In the genomic region with DNA sequence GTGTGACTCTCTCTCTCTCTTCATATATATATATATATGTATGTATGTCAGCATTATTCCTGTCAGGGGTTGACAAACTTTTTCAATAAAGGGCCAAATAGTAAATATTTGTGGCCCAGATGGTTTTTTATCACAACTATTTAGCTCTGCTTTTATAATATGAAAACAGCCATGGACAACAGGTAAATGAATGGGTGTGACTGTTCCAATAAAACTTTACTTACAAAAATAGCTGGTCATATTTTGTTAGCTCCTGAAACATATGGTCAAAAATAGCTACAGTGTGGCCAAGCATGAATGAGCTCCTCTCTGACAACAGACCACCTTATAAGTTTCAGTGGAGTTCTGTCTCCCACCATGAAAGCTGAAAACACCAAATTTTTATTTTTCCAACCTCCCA, we compare ENCODE assay signal across 24 cellular contexts. TPM values are rescaled to one million over a fixed set of nuclear protein-coding genes. Genes with fewer than 3 reads are reported as not detected.
A peak's percentile ranks its signal among the peaks of the same experiment; 100 is the strongest.
DNase-seq lines count a peak whose midpoint lies in the region; ATAC-seq, FAIRE-seq and TF ChIP-seq lines count a peak whose summit lies in the region.
"Had no signal": no experiment of that assay in that cellular context is flagged by ENCODE, and none has a peak within 500 bp of the region (broad histone marks: within the 10 kb centered on the region; RNA-seq: fewer than 3 reads in every experiment).

No MANE protein-coding gene starts in this region.

- TF ChIP-seq CTCF in HepG2 (CRISPR knock-in tag; IDR thresholded peaks at IDR 0.05) (no peak), right lobe of liver (IDR thresholded peaks at IDR 0.05) (no peak), GM12878 (IDR thresholded peaks at IDR 0.05 in 2 of 3, conservative IDR thresholded peaks at IDR 0.05 in 1 of 3; ENCODE audit: control insufficient read depth in 2 of 3, extremely low read depth in 1 of 3, insufficient read depth in 1 of 3, low read depth in 3 of 3, low read length in 3 of 3) (no peak), neural crest cell (conservative IDR thresholded peaks at IDR 0.05) (no peak)

- RAD21 ChIA-PET in GM12878 (lab: Charles Lee; ENCODE audit: unreplicated experiment): interaction anchor here (0.6 to 1.1 kb wide), 2 partner anchors 24 to 90 kb away, joined by 3 read pairs; no protein-coding TSS in a partner anchor

- H3K36me3 Mint-ChIP-seq in neural crest cell (ENCODE audit: low read depth): no peaks in the 10 kb centered on the region

- H4K20me1 ChIP-seq in HepG2 (ENCODE audit: insufficient read depth, low read length) (peaks cover 10% of the 10 kb centered on the region; the same call in 1 of the 2 replicates), GM12878 (ENCODE audit: control insufficient read depth, insufficient read depth) (no peaks in the 10 kb centered on the region)

- H3K36me3 ChIP-seq in HepG2 (replicated peaks in 1 of 2; ENCODE audit: control insufficient read depth in 1 of 2, insufficient read depth in 2 of 2, low read length in 2 of 2) (peaks cover 0 to 3% of the 10 kb centered on the region in 2 experiments; a peak in 1 of 5 replicates), right lobe of liver (no peaks in the 10 kb centered on the region), GM12878 (ENCODE audit: control insufficient read depth in 2 of 2, insufficient read depth in 2 of 2, low read length in 1 of 2) (peaks cover 0 to 5% of the 10 kb centered on the region in 2 experiments; a peak in 3 of 4 replicates)
- H3K36me3 ChIP-seq: HAP-1 had no signal

- intact Hi-C loops in HepG2 (cut with micrococcal nuclease; ENCODE audit: unreplicated experiment): no loop called here
- intact Hi-C loops in right lobe of liver (cut with DNase I): no loop called here
- intact Hi-C loops in GM12878 (cut with micrococcal nuclease; ENCODE audit: unreplicated experiment): no loop called here

- H3K27me3 ChIP-seq in HepG2 (ENCODE audit: control insufficient read depth in 1 of 2, insufficient read depth in 2 of 2, low read length in 2 of 2) (no peaks in the 10 kb centered on the region), right lobe of liver (no peaks in the 10 kb centered on the region), GM12878 (replicated peaks in 1 of 2; ENCODE audit: control insufficient read depth in 2 of 2, insufficient read depth in 2 of 2, low read length in 1 of 2) (no peaks in the 10 kb centered on the region)
- H3K27me3 ChIP-seq: BLaER1 treated with 17β-estradiol and CSF1 and Interleukin-3, amounts not matched to agents 10 nM and 100 nM had no signal

- H2AFZ ChIP-seq in HepG2 (ENCODE audit: low read length): no peak overlapping the region
- no peak overlapping the region for H2AFZ ChIP-seq in GM12878 (ENCODE audit: control insufficient read depth, low read depth, low read length)

- ATAC-seq in HepG2 (no peak), right lobe of liver (no peak), GM12878 (no peak)

- no peaks in the 10 kb centered on the region for H3K9me3 ChIP-seq in HepG2 (ENCODE audit: low read length)
- H3K9me3 ChIP-seq in right lobe of liver: no peaks in the 10 kb centered on the region
- H3K9me3 ChIP-seq in GM12878 (replicated peaks; ENCODE audit: control insufficient read depth, insufficient read depth, low read length): peaks cover 5% of the 10 kb centered on the region; the same call in 2 of the 3 replicates

- FAIRE-seq in HepG2 (lab: Jason Lieb, UNC) (no peak), GM12878 (lab: Jason Lieb, UNC) (no peak)
- FAIRE-seq: A204.1, GM12891, GM18507, H54 had no signal

- POLR2A ChIA-PET in HepG2 (lab: Yijun Ruan, JAX) (interaction anchor here (0.8 kb wide), 1 partner anchor 18 kb away, joined by 3 read pairs; no protein-coding TSS in a partner anchor), GM12878 (lab: Charles Lee) (interaction anchor here (1.4 kb wide), 1 partner anchor 20 kb away, joined by 4 read pairs; no protein-coding TSS in a partner anchor)

- in situ Hi-C loops in HepG2 (cut with HindIII; ENCODE audit: extremely low pct_ligation_motif_present, low pct_unique_long_range_greater_than_20kb) (loop anchor here (10.0 kb wide), 1 partner anchor 391 kb away; no protein-coding TSS in a partner anchor), GM12878 (cut with MboI) (no loop called here)

- no peak overlapping the region for H3K4me3 Mint-ChIP-seq in neural crest cell
- H3K4me3 Mint-ChIP-seq: B cell; CD14-positive monocyte; CD4-positive, alpha-beta memory T cell; HFFc6 had no signal

- TF ChIP-seq POLR2A in HepG2 (IDR thresholded peaks at IDR 0.05; ENCODE audit: insufficient read depth in 1 of 2, low read depth in 2 of 2, low read length in 2 of 2): no peak
- TF ChIP-seq POLR2A in right lobe of liver (IDR thresholded peaks at IDR 0.05): no peak
- TF ChIP-seq POLR2A in GM12878 (IDR thresholded peaks at IDR 0.05; ENCODE audit: low read depth, low read length): no peak

- peak overlapping the region; percentile 35 for H3K27ac Mint-ChIP-seq in neural crest cell (ENCODE audit: unreplicated experiment)
- H3K27ac Mint-ChIP-seq: B cell, HFFc6 had no signal

- no peak for TF ChIP-seq EP300 in HepG2 (IDR thresholded peaks at IDR 0.05; ENCODE audit: low read depth in 2 of 2, low read length in 2 of 2)
- TF ChIP-seq EP300 in HepG2 (CRISPR knock-in tag; IDR thresholded peaks at IDR 0.05; ENCODE audit: borderline replicate concordance): no peak
- no peak for TF ChIP-seq EP300 in GM12878 (IDR thresholded peaks at IDR 0.05; ENCODE audit: borderline replicate concordance in 1 of 2, control insufficient read depth in 1 of 2, low read depth in 2 of 2, low read length in 2 of 2)

- TF ChIP-seq RAD21 in HepG2 (CRISPR knock-in tag; IDR thresholded peaks at IDR 0.05): no peak
- no peak for TF ChIP-seq RAD21 in GM12878 (IDR thresholded peaks at IDR 0.05; ENCODE audit: insufficient read depth, low read depth, low read length)

- no TSS peak for BruUV-seq in HepG2 (replicated peaks; lab: Mats Ljungman, UMichigan)
- BruUV-seq in GM12878 (replicated peaks; lab: Mats Ljungman, UMichigan): no TSS peak

- CTCF ChIA-PET in HepG2 (lab: Yijun Ruan, JAX; ENCODE audit: low intra/inter-chr PET ratio, low total read pairs): no interaction called here
- CTCF ChIA-PET in GM12878 (lab: Yijun Ruan, JAX): interaction anchor here (0.7 to 1.8 kb wide), 4 partner anchors 14 to 394 kb away, joined by 3 to 8 read pairs (median 3); no protein-coding TSS in a partner anchor

- H3K9ac ChIP-seq in HepG2 (ENCODE audit: insufficient read depth, low read depth, low read length) (no peak overlapping the region), GM12878 (ENCODE audit: control insufficient read depth, insufficient read depth, low read length) (no peak overlapping the region)
- H3K9ac ChIP-seq: BLaER1 treated with 17β-estradiol and CSF1 and Interleukin-3, amounts not matched to agents 10 nM and 100 nM had no signal

- SMC1A ChIA-PET in GM12878 (lab: Charles Lee; ENCODE audit: uncharacterized antibody, unreplicated experiment): interaction anchor here (0.7 to 1.6 kb wide), 8 partner anchors 9 to 190 kb away, joined by 3 to 5 read pairs (median 4); no protein-coding TSS in a partner anchor

- H3K4me3 ChIP-seq in HepG2 (replicated peaks in 1 of 3; ENCODE audit: insufficient read depth in 1 of 3, low read depth in 2 of 3, low read length in 3 of 3) (no peak overlapping the region), right lobe of liver (no peak overlapping the region), GM12878 (no peak overlapping the region)
- H3K4me3 ChIP-seq: BLaER1 treated with 17β-estradiol and CSF1 and Interleukin-3, amounts not matched to agents 10 nM and 100 nM; HAP-1 had no signal

- H3K27me3 Mint-ChIP-seq in neural crest cell (ENCODE audit: low read depth): no peaks in the 10 kb centered on the region
- H3K27me3 Mint-ChIP-seq: B cell; CD4-positive, alpha-beta memory T cell had no signal

- peaks cover 17% of the 10 kb centered on the region for H3K4me1 Mint-ChIP-seq in neural crest cell

- no peak overlapping the region for H3K4me2 ChIP-seq in HepG2 (ENCODE audit: low read depth, low read length)
- no peak overlapping the region for H3K4me2 ChIP-seq in GM12878 (ENCODE audit: control insufficient read depth, insufficient read depth)

- no peak for DNase-seq in HepG2 (ENCODE audit: low spot score)
- no peak for DNase-seq in right lobe of liver
- no peak for DNase-seq in GM12878 (ENCODE audit: low read depth, low spot score)
- DNase-seq in neural crest cell (ENCODE audit: low read depth, low spot score): no peak
- DNase-seq in kidney glomerular epithelial cell (lab: John Stamatoyannopoulos, UW): no peak
- no peak for DNase-seq in SKM-1 treated with dmso at 0.1 percent for 144 hours (lab: John Stamatoyannopoulos, UW; ENCODE audit: unreplicated experiment)
- DNase-seq in HUDEP-2 (lab: John Stamatoyannopoulos, UW; ENCODE audit: unreplicated experiment in 76 of 76): no peak
- DNase-seq: Calu3; CD4-positive, alpha-beta memory T cell; COR-L47; DND-41; EL; GDM1; GOT3; HFFc6 had no signal

- H3K79me2 ChIP-seq in HepG2 (ENCODE audit: insufficient read depth, low read length): peaks cover 99% of the 10 kb centered on the region
- peaks cover 84% of the 10 kb centered on the region for H3K79me2 ChIP-seq in GM12878 (ENCODE audit: control insufficient read depth, insufficient read depth, low read length)

- peaks cover 69% of the 10 kb centered on the region for H3K4me1 ChIP-seq in HepG2 (ENCODE audit: insufficient read depth, low read length)
- peaks cover 0 to 6% (median 0%) of the 10 kb centered on the region in 4 donors for H3K4me1 ChIP-seq in right lobe of liver
- H3K4me1 ChIP-seq in GM12878 (ENCODE audit: control insufficient read depth, insufficient read depth, low read length): peaks cover 4% of the 10 kb centered on the region

- H3K27ac ChIP-seq in HepG2 (ENCODE audit: extremely low read length, insufficient read depth, low read length) (peak overlapping the region; percentile 9), right lobe of liver (no peak overlapping the region), GM12878 (ENCODE audit: control insufficient read depth, insufficient read depth) (no peak overlapping the region)
- H3K27ac ChIP-seq: 22Rv1; BLaER1 treated with 17β-estradiol and CSF1 and Interleukin-3, amounts not matched to agents 10 nM and 100 nM had no signal

- no peaks in the 10 kb centered on the region for H3K9me3 Mint-ChIP-seq in neural crest cell
- H3K9me3 Mint-ChIP-seq: HFFc6 had no signal

RNA-seq across cellular contexts. Expression of a gene that starts 21.6 kb away (rescaled TPM):
- total RNA-seq in HepG2 (2016; rRNA removed; fragmentation: Illumina TruSeq; extraction: Trizol): 23.3 and 24.6 TPM in 2 replicates
- total RNA-seq in HepG2 (2016; cell fraction: cytosol; rRNA removed; fragmentation: Illumina TruSeq; extraction: Trizol; ENCODE audit: low read depth): 7.5 and 10.7 TPM in 2 replicates
- 20.2 and 24.5 TPM in 2 replicates for total RNA-seq in HepG2 (2016; cell fraction: insoluble cytoplasmic fraction; rRNA removed; fragmentation: Illumina TruSeq; extraction: Trizol)
- total RNA-seq in HepG2 (2016; cell fraction: membrane; rRNA removed; fragmentation: Illumina TruSeq; extraction: Trizol): 7.0 and 11.4 TPM in 2 replicates
- total RNA-seq in HepG2 (2016; cell fraction: nucleus; rRNA removed; fragmentation: Illumina TruSeq; extraction: Trizol): 45.4 and 49.6 TPM in 2 replicates
- polyA plus RNA-seq in HepG2 (2011; rRNA removed): 7.3 and 7.7 TPM in 2 replicates
- polyA plus RNA-seq in HepG2 (2011; cell fraction: cytosol; rRNA removed): 3.5 and 5.4 TPM in 2 replicates
- 8.0 and 8.2 TPM in 2 replicates for polyA plus RNA-seq in HepG2 (2011; cell fraction: nucleus; rRNA removed)
- 7.9 and 14.6 TPM in 2 replicates for polyA plus RNA-seq in HepG2 (2012)
- 0.24 and 0.26 TPM in 2 replicates for polyA plus RNA-seq in HepG2 (2016; cell fraction: cytosol; fragmentation: Illumina TruSeq; extraction: Trizol; ENCODE audit: low read depth)
- polyA plus RNA-seq in HepG2 (2016; cell fraction: insoluble cytoplasmic fraction; fragmentation: Illumina TruSeq; extraction: Trizol; ENCODE audit: low read depth): 6.9 and 7.6 TPM in 2 replicates
- 0.79 and 1.0 TPM in 2 replicates for polyA plus RNA-seq in HepG2 (2016; cell fraction: membrane; fragmentation: Illumina TruSeq; extraction: Trizol; ENCODE audit: low read depth)
- 9.7 TPM in 2 replicates for polyA plus RNA-seq in HepG2 (2016; cell fraction: nucleus; fragmentation: Illumina TruSeq; extraction: Trizol; ENCODE audit: insufficient read depth, low read depth)
- polyA minus RNA-seq in HepG2 (2011; rRNA and poly(A)+ RNA removed; ENCODE audit: low replicate concordance): 20.8 and 24.5 TPM in 2 replicates
- polyA minus RNA-seq in HepG2 (2011; cell fraction: cytosol; rRNA and poly(A)+ RNA removed): 14.7 and 19.0 TPM in 2 replicates
- 125 and 131 TPM in 2 replicates for polyA minus RNA-seq in HepG2 (2011; cell fraction: nucleus; rRNA and poly(A)+ RNA removed)
- total RNA-seq in right lobe of liver: 1 to 10 TPM; 3.7 to 9.1 (median 7.6) TPM
- 184 and 194 TPM in 2 replicates for total RNA-seq in GM12878 (2013; cell fraction: nucleolus; rRNA removed)
- 19.5 and 24.1 TPM in 2 replicates for total RNA-seq in GM12878 (2014; rRNA removed)
- total RNA-seq in GM12878 (2014; rRNA removed; fragmentation: Illumina TruSeq; extraction: Trizol): 24.0 and 24.9 TPM in 2 replicates
- total RNA-seq in GM12878 (2021): 18.5 and 19.5 TPM in 2 replicates
- 6.1 TPM for polyA plus RNA-seq in GM12878 (2011; ENCODE audit: low read depth)
- polyA plus RNA-seq in GM12878 (2011; rRNA removed): 18.3 and 23.5 TPM in 2 replicates
- polyA plus RNA-seq in GM12878 (2011; cell fraction: cytosol; rRNA removed): 8.8 and 10.4 TPM in 2 replicates
- 20.8 and 23.0 TPM in 2 replicates for polyA plus RNA-seq in GM12878 (2011; cell fraction: nucleus; rRNA removed)
- polyA plus RNA-seq in GM12878 (2012): 6.8 and 9.5 TPM in 2 replicates
- 14.1 and 15.9 TPM in 2 replicates for polyA plus RNA-seq in GM12878 (2014; fragmentation: Illumina TruSeq; extraction: Trizol)
- polyA plus RNA-seq in GM12878 (2014; fragmentation: Nextera tagmentation; extraction: Ambion mirVana): 1 to 10 TPM; 2.9 to 4.9 TPM
- polyA plus RNA-seq in GM12878 (2014; rRNA removed): 7.8 and 8.1 TPM in 2 replicates
- 10 to 100 TPM; 13.3 to 14.3 TPM for polyA plus RNA-seq in GM12878 (2016; fragmentation: Nextera tagmentation; extraction: Ambion mirVana)
- 78.5 and 126 TPM in 2 replicates for polyA minus RNA-seq in GM12878 (2011; rRNA and poly(A)+ RNA removed)
- 14.2 and 15.8 TPM in 2 replicates for polyA minus RNA-seq in GM12878 (2011; cell fraction: cytosol; rRNA and poly(A)+ RNA removed)
- polyA minus RNA-seq in GM12878 (2011; cell fraction: nucleus; rRNA and poly(A)+ RNA removed): 58.8 and 80.8 TPM in 2 replicates
- total RNA-seq in neural crest cell: 22.1 and 28.0 TPM in 2 replicates
